ENCODE assay signal across 1 cellular context in genomic region chr13:33351324-33351723, GRCh38.
TF ChIP-seq lines count a peak whose summit lies in the region.

No MANE protein-coding gene starts in this region.

TF ChIP-seq in WTC11, 78 proteins besides CTCF, POLR2A, EP300 and RAD21 (continued from another document):
- TF ChIP-seq FOXJ3 (CRISPR knock-in tag; IDR thresholded peaks at IDR 0.05; ENCODE audit: borderline replicate concordance) (no peak), ZNF121 (CRISPR knock-in tag; IDR thresholded peaks at IDR 0.05) (no peak), PREB (CRISPR knock-in tag; IDR thresholded peaks at IDR 0.05; ENCODE audit: borderline replicate concordance) (no peak), ZBTB43 (CRISPR knock-in tag; IDR thresholded peaks at IDR 0.05) (no peak)
TF ChIP-seq in WTC11: peak in this region for 0.
